14 cellular contexts compared by ENCODE assay signal in the genomic region with DNA sequence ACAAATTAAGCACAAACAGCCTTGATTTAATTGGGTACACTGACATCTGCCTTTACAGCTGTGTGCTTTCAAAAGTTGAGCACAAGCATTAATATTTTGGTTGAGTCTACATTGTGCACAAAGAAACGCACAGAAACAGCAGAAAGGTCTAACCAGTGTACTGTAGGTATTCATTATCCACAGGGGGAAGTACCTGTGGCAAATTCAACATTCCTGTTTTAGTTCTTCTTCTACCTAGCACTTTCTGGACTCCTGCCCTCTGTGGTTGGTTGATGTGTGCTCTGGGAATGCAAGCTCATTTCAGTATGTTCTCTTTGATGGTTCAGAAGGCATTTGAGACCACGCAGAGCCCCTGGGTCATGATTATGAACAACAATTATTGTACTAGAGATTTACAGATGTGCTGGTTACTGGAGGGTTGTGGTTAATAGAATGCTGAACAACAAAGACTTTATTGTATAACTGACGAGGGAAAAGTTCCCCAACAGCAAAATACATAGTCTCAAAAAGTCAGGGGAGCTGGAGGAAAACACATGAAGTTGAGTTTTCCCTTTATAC.
DNase-seq lines count a peak whose midpoint lies in the region; ATAC-seq lines count a peak whose summit lies in the region.
"Had no signal": no experiment of that assay in that cellular context is flagged by ENCODE, and none has a peak within 500 bp of the region (broad histone marks: within the 10 kb centered on the region; RNA-seq: fewer than 3 reads in every experiment).

No MANE protein-coding gene starts in this region.

- ATAC-seq in GM21529 (IDR thresholded peaks at IDR 0.05; ENCODE audit: unreplicated experiment), result no peak
- ATAC-seq: Panc1 had no signal

- H3K27ac ChIP-seq in angular gyrus (ENCODE audit: low read depth, low read length), result peak overlapping the region; percentile 63
- H3K27ac ChIP-seq: BLaER1 treated with 17β-estradiol and CSF1 and Interleukin-3, amounts not matched to agents 10 nM and 100 nM; SJSA1 had no signal

- peak; percentile 56 for DNase-seq in epidermal melanocyte (ENCODE audit: insufficient read length, low spot score)
- DNase-seq in midbrain (lab: John Stamatoyannopoulos, UW), result peak; percentile 12
- no peak for DNase-seq in GM19238 (ENCODE audit: insufficient read length, low spot score)
- DNase-seq in effector CD4-positive, alpha-beta T cell, result no peak
- no peak for DNase-seq in NCI-H2081 (lab: John Stamatoyannopoulos, UW)
- DNase-seq: CD8-positive, alpha-beta memory T cell; H9; NCI-H1105; NCI-H1694 had no signal

Comparison
In these comparisons a context has a peak if more than half of its experiments do, and no peak if none do; other contexts are left out.
1. DNase-seq: peak in epidermal melanocyte (single experiment) and midbrain (single experiment); none in GM19238 (single experiment), effector CD4-positive, alpha-beta T cell (single experiment) and NCI-H2081 (0 of 2).